ENCODE assay signal across 21 cellular contexts in genomic region chr12:57049047-57049446, GRCh38. TPM values are rescaled to one million over a fixed set of nuclear protein-coding genes. Genes with fewer than 3 reads are reported as not detected.
"Had no signal": no experiment of that assay in that cellular context is flagged by ENCODE, and none has a peak within 500 bp of the region (broad histone marks: within the 10 kb centered on the region; RNA-seq: fewer than 3 reads in every experiment).

No MANE protein-coding gene starts in this region.

- H3K36me3 ChIP-seq: ascending aorta, gastroesophageal sphincter, prostate gland, stomach, thoracic aorta, uterus had no signal

- DNase-seq: activated CD4-positive, alpha-beta memory T cell treated with anti-CD3 and anti-CD28 coated beads for 36 hours; activated CD4-positive, alpha-beta T cell treated with anti-CD3 and anti-CD28 coated beads for 1 hour; activated gamma-delta T cell; activated T-cell treated with anti-CD3 and anti-CD28 coated beads, Interleukin-2, amount 50 U/mL, for 4 hours; effector CD8-positive, alpha-beta T cell; kidney; naive B cell; nucleus accumbens; stimulated activated CD4-positive, alpha-beta T cell treated with anti-CD3 and anti-CD28 coated beads, Interleukin-2, amount 100 ng/mL, for 48 hours; stomach; T-helper 9 cell; uterus had no signal

- H3K4me1 ChIP-seq: ascending aorta, gastroesophageal sphincter, prostate gland, uterus had no signal

- ATAC-seq: activated T-cell treated with anti-CD3 and anti-CD28 coated beads, Interleukin-2, amount 50 U/mL, for 4 hours; gastroesophageal sphincter; sciatic nerve had no signal

- H3K9me3 ChIP-seq: ascending aorta, gastroesophageal sphincter, prostate gland, stomach, thoracic aorta, uterus had no signal

- H3K4me3 ChIP-seq: ascending aorta, gastroesophageal sphincter, prostate gland, thoracic aorta, uterus had no signal

- FAIRE-seq: bronchial epithelial cell, kidney had no signal

- H3K27me3 ChIP-seq: ascending aorta, stomach, uterus had no signal

- H3K27ac ChIP-seq: ascending aorta, epithelial cell of prostate, gastroesophageal sphincter, prostate gland, thoracic aorta, uterus had no signal

RNA-seq across cellular contexts. Expression of gene MYO1A, which starts 0.9 kb away (rescaled TPM):
- total RNA-seq: ascending aorta had no signal

RNA-seq across cellular contexts. Expression of gene TAC3, which starts 32.7 kb away (rescaled TPM):
- total RNA-seq: activated CD4-positive, alpha-beta memory T cell treated with anti-CD3 and anti-CD28 coated beads for 36 hours; ascending aorta; bronchial epithelial cell; gastroesophageal sphincter; kidney; liver; mesenteric fat pad; prostate gland; sciatic nerve; thoracic aorta; uterus had no signal
- polyA plus RNA-seq: liver had no signal
